ENCODE assay signal across 33 cellular contexts in the genomic region with DNA sequence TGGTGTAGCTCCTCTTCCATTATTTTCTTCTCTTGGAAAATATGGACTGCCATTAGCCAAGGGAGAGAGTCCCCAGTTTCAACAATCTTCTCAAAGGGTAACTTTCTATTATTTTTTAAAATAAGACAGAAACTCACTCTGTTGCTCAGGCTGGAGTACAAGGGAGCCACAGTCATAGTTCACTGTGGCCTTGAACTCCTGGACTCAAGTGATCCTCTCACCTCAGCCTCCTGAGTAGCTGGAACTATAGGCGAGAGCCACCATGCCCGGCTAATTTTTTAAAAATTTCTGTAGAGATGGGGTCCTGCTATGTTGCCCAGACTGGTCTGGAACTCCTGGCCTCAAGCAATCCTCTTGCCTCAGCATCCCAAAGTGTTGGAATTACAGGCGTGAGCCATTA.
"Had no signal": no experiment of that assay in that cellular context is flagged by ENCODE, and none has a peak within 500 bp of the region (broad histone marks: within the 10 kb centered on the region; RNA-seq: fewer than 3 reads in every experiment).

No MANE protein-coding gene starts in this region.

- DNase-seq: activated B cell treated with CpG ODN at 0.5 μM for 24 hours; activated CD4-positive, alpha-beta T cell treated with anti-CD3 and anti-CD28 coated beads for 48 hours; activated CD4-positive, alpha-beta T cell treated with anti-CD3 and anti-CD28 coated beads, Interleukin-2, amount 50 U/mL, for 1 hour; activated CD4-positive, alpha-beta T cell treated with anti-CD3 and anti-CD28 coated beads, Interleukin-2, amount 50 U/mL, for 48 hours; activated CD8-positive, alpha-beta memory T cell treated with anti-CD3 and anti-CD28 coated beads, Interleukin-2, amount 10 ng/mL, durations not matched to agents 7 days and 5 days; activated CD8-positive, alpha-beta memory T cell treated with anti-CD3 and anti-CD28 coated beads, Interleukin-2, amount 50 U/mL, for 4 hours; activated effector memory CD4-positive, alpha-beta T cell treated with anti-CD3 and anti-CD28 coated beads, Interleukin-2, amount 50 U/mL, for 16 hours; activated naive CD4-positive, alpha-beta T cell treated with anti-CD3 and anti-CD28 coated beads, Interleukin-2, amount 10 ng/mL, durations not matched to agents 7 days and 5 days; activated T-cell treated with anti-CD3 and anti-CD28 coated beads, Interleukin-2, amount 50 U/mL, for 1 hour; amniotic stem cell; anterior cingulate cortex; brain microvascular endothelial cell; dorsolateral prefrontal cortex; effector memory CD4-positive, alpha-beta T cell; endodermal cell; foreskin fibroblast; head of caudate nucleus; SW 1271; T-cell; T1000; WERI-Rb-1 had no signal

- H3K4me1 Mint-ChIP-seq: endodermal cell had no signal

- H3K9me3 Mint-ChIP-seq: activated B cell treated with CpG ODN at 0.5 μM for 24 hours; activated naive CD4-positive, alpha-beta T cell treated with anti-CD3 and anti-CD28 coated beads, Interleukin-2, amount 10 ng/mL, durations not matched to agents 7 days and 5 days; activated T-helper 2 cell treated with anti-CD3 and anti-CD28 coated beads, Interferon-gamma antibody, Interleukin-2, Interleukin-4, amounts not matched to agents 10 μg/mL and 5 μg/mL and 100 μg/mL, durations not matched to agents 14 hours and 24 hours and 36 hours; central memory CD8-positive, alpha-beta T cell; dendritic cell treated with granulocyte-macrophage colony-stimulating factor and Interleukin-4, amounts not matched to agents 40 ng/mL and 50 ng/mL, for 4 days; endodermal cell; T-cell; T-helper 1 cell treated with Interleukin-12 subunit alpha and Interleukin-12 subunit beta and Interleukin-4 antibody, amounts not matched to agents 30 μg/mL and 1 μg/mL, for 36 hours; T-helper 2 cell treated with Interferon-gamma antibody and Interleukin-4, amounts not matched to agents 5 μg/mL and 100 μg/mL, for 36 hours had no signal

- H3K27me3 ChIP-seq: brain microvascular endothelial cell, dorsolateral prefrontal cortex had no signal

- H3K27ac ChIP-seq: brain microvascular endothelial cell, coronary artery, dorsolateral prefrontal cortex, WERI-Rb-1 had no signal

- H3K4me3 ChIP-seq: coronary artery, dorsolateral prefrontal cortex had no signal

- ATAC-seq: activated CD4-positive, CD25-positive, alpha-beta regulatory T cell treated with anti-CD3 and anti-CD28 coated beads, Interleukin-2, amount 50 U/mL, for 24 hours; activated CD8-positive, alpha-beta memory T cell treated with anti-CD3 and anti-CD28 coated beads, Interleukin-2, amount 10 ng/mL, durations not matched to agents 7 days and 5 days; esophagus mucosa; T-cell had no signal

- H3K27me3 Mint-ChIP-seq: activated B cell treated with CpG ODN at 0.5 μM for 24 hours; activated CD8-positive, alpha-beta memory T cell treated with anti-CD3 and anti-CD28 coated beads, Interleukin-2, amount 10 ng/mL, durations not matched to agents 7 days and 5 days; activated naive CD4-positive, alpha-beta T cell treated with anti-CD3 and anti-CD28 coated beads, Interleukin-2, amount 10 ng/mL, durations not matched to agents 7 days and 5 days; activated naive CD8-positive, alpha-beta T cell; central memory CD8-positive, alpha-beta T cell; dendritic cell treated with granulocyte-macrophage colony-stimulating factor and Interleukin-4, amounts not matched to agents 40 ng/mL and 50 ng/mL, for 4 days; T-cell had no signal

- FAIRE-seq: astrocyte, bronchial epithelial cell, frontal cortex had no signal

- H3K27ac Mint-ChIP-seq: activated B cell treated with CpG ODN at 0.5 μM for 24 hours; activated CD8-positive, alpha-beta memory T cell treated with anti-CD3 and anti-CD28 coated beads, Interleukin-2, amount 10 ng/mL, durations not matched to agents 7 days and 5 days; activated naive CD8-positive, alpha-beta T cell; activated T-helper 2 cell treated with anti-CD3 and anti-CD28 coated beads, Interferon-gamma antibody, Interleukin-2, Interleukin-4, amounts not matched to agents 10 μg/mL and 5 μg/mL and 100 μg/mL, durations not matched to agents 14 hours and 24 hours and 36 hours; endodermal cell; T-helper 2 cell treated with Interferon-gamma antibody and Interleukin-4, amounts not matched to agents 5 μg/mL and 100 μg/mL, for 36 hours had no signal

- H3K4me3 Mint-ChIP-seq: activated B cell treated with CpG ODN at 0.5 μM for 24 hours; activated CD8-positive, alpha-beta memory T cell treated with anti-CD3 and anti-CD28 coated beads, Interleukin-2, amount 10 ng/mL, durations not matched to agents 7 days and 5 days; activated naive CD4-positive, alpha-beta T cell treated with anti-CD3 and anti-CD28 coated beads, Interleukin-2, amount 10 ng/mL, durations not matched to agents 7 days and 5 days; activated naive CD8-positive, alpha-beta T cell; central memory CD8-positive, alpha-beta T cell; dendritic cell treated with granulocyte-macrophage colony-stimulating factor and Interleukin-4, amounts not matched to agents 40 ng/mL and 50 ng/mL, for 4 days; endodermal cell; T-cell; T-helper 1 cell treated with Interleukin-12 subunit alpha and Interleukin-12 subunit beta and Interleukin-4 antibody, amounts not matched to agents 30 μg/mL and 1 μg/mL, for 36 hours; T-helper 2 cell treated with Interferon-gamma antibody and Interleukin-4, amounts not matched to agents 5 μg/mL and 100 μg/mL, for 36 hours had no signal
